Comparison of ENCODE assay signal across 8 cellular contexts in genomic region chr3:101813817-101814440, GRCh38. TPM values are rescaled to one million over a fixed set of nuclear protein-coding genes. Genes with fewer than 3 reads are reported as not detected.
A peak's percentile ranks its signal among the peaks of the same experiment; 100 is the strongest.
DNase-seq lines count a peak whose midpoint lies in the region; ATAC-seq, FAIRE-seq and TF ChIP-seq lines count a peak whose summit lies in the region.

No MANE protein-coding gene starts in this region.

- H3K27me3 ChIP-seq in spleen (replicated peaks in 1 of 7) = no peaks in the 10 kb centered on the region

- FAIRE-seq in RCC 7860 (lab: Jason Lieb, UNC) = peak; percentile 90

- no peak for ATAC-seq in activated CD4-positive, alpha-beta T cell treated with anti-CD3 and anti-CD28 coated beads for 36 hours
- ATAC-seq in GM18505 (IDR thresholded peaks at IDR 0.05; ENCODE audit: unreplicated experiment) = no peak

- no peaks in the 10 kb centered on the region for H3K9me3 Mint-ChIP-seq in activated CD4-positive, alpha-beta T cell treated with anti-CD3 and anti-CD28 coated beads for 36 hours (ENCODE audit: low read depth)

- no peak overlapping the region for H3K27ac Mint-ChIP-seq in activated CD4-positive, alpha-beta T cell treated with anti-CD3 and anti-CD28 coated beads for 36 hours

- H3K4me3 Mint-ChIP-seq in activated CD4-positive, alpha-beta T cell treated with anti-CD3 and anti-CD28 coated beads for 36 hours = no peak overlapping the region

- DNase-seq in NCI-H82 (lab: John Stamatoyannopoulos, UW) (peak; percentile 25), NCI-H82 treated with DMSO at 0.1 percent for 48 hours (lab: John Stamatoyannopoulos, UW; ENCODE audit: unreplicated experiment) (no peak), RCC 7860 (ENCODE audit: low spot score) (peak; percentile 37), foreskin fibroblast (peak; percentile 21 to 63), spleen (no peak)
- DNase-seq in activated CD4-positive, CD25-positive, alpha-beta regulatory T cell treated with anti-CD3 and anti-CD28 coated beads, Interleukin-2, amount 50 U/mL, for 72 hours = no peak
- no peak for DNase-seq in activated CD4-positive, alpha-beta T cell treated with anti-CD3 and anti-CD28 coated beads for 36 hours

- no peak overlapping the region for H3K27ac ChIP-seq in spleen

- CTCF ChIA-PET in activated CD4-positive, alpha-beta T cell treated with anti-CD3 and anti-CD28 coated beads for 36 hours (lab: Charles Lee) = interaction anchor here (0.6 to 8.8 kb wide), 31 partner anchors 8 to 723 kb away, joined by 3 to 115 read pairs (median 4); no protein-coding TSS in a partner anchor

- peaks cover 19% of the 10 kb centered on the region for H3K36me3 Mint-ChIP-seq in activated CD4-positive, alpha-beta T cell treated with anti-CD3 and anti-CD28 coated beads for 36 hours (ENCODE audit: low read depth)

- H3K4me3 ChIP-seq in foreskin fibroblast (ENCODE audit: low read depth in 1 of 2, low read length in 2 of 2) (no peak overlapping the region), spleen (no peak overlapping the region)

- 73 to 85% (median 81%) methylated on average over 7 of the region's 7 CpGs for WGBS in spleen, 5 donors

- peaks cover 9 to 81% (median 31%) of the 10 kb centered on the region in 6 donors for H3K4me1 ChIP-seq in spleen

- H3K27me3 Mint-ChIP-seq in activated CD4-positive, alpha-beta T cell treated with anti-CD3 and anti-CD28 coated beads for 36 hours = no peaks in the 10 kb centered on the region

- TF ChIP-seq POLR2A in spleen (IDR thresholded peaks at IDR 0.05) (no peak), GM18505 (IDR thresholded peaks at IDR 0.05; ENCODE audit: borderline replicate concordance, extremely low read depth, insufficient read depth, insufficient read length) (no peak)

- POLR2A ChIA-PET in activated CD4-positive, alpha-beta T cell treated with anti-CD3 and anti-CD28 coated beads for 36 hours (lab: Charles Lee) = interaction anchor here (0.7 kb wide), 1 partner anchor 45 kb away, joined by 3 read pairs; no protein-coding TSS in a partner anchor

- peaks cover 54% of the 10 kb centered on the region for H3K4me1 Mint-ChIP-seq in activated CD4-positive, alpha-beta T cell treated with anti-CD3 and anti-CD28 coated beads for 36 hours

- TF ChIP-seq CTCF in foreskin fibroblast (IDR thresholded peaks at IDR 0.05; ENCODE audit: low read depth, low read length) (peak; percentile 37), spleen (IDR thresholded peaks at IDR 0.05 in 8 of 11, conservative IDR thresholded peaks at IDR 0.05 in 3 of 11) (peak in 9 of 11 experiments; percentile 30 to 66 (median 57))

- intact Hi-C loops in spleen (cut with DNase I; ENCODE audit: low total_unique reads) = no loop called here
- intact Hi-C loops in activated CD4-positive, alpha-beta T cell treated with anti-CD3 and anti-CD28 coated beads for 36 hours (cut with DNase I, micrococcal nuclease) = loop anchor here (1.0 to 10.0 kb wide), 7 partner anchors 35 to 901 kb away; partner anchors contain the start of gene NFKBIZ (in 1 of the 2)

- peaks cover 0 to 15% (median 5%) of the 10 kb centered on the region in 6 donors for H3K36me3 ChIP-seq in spleen

- H3K9me3 ChIP-seq in spleen = no peaks in the 10 kb centered on the region

RNA-seq across cellular contexts. Expression of gene NXPE3, which starts 34.9 kb away (rescaled TPM):
- total RNA-seq in spleen = 10 to 100 TPM; 21.7 to 39.1 (median 27.1) TPM
- polyA plus RNA-seq in spleen = 10 to 100 TPM in 2 of 3 donors, 1 to 10 TPM in 1; 6.9 to 12.0 (median 11.2) TPM
- 10 to 100 TPM; 12.8 to 18.5 TPM for total RNA-seq in activated CD4-positive, alpha-beta T cell treated with anti-CD3 and anti-CD28 coated beads for 36 hours

RNA-seq across cellular contexts. Expression of gene NFKBIZ, which starts 35.4 kb away (rescaled TPM):
- 100 to 1,000 TPM in 3 of 7 donors, 10 to 100 TPM in 4; 59.4 to 220 (median 96.4) TPM for total RNA-seq in spleen
- polyA plus RNA-seq in spleen = 10 to 100 TPM; 11.6 to 12.1 (median 11.7) TPM
- 10 to 100 TPM; 47.8 to 56.7 TPM for total RNA-seq in activated CD4-positive, alpha-beta T cell treated with anti-CD3 and anti-CD28 coated beads for 36 hours

Comparison
In these comparisons a context has a peak if more than half of its experiments do, and no peak if none do; other contexts are left out.
1. DNase-seq: peak in NCI-H82 (single experiment), RCC 7860 (single experiment) and foreskin fibroblast (2 of 2); none in NCI-H82 treated with DMSO at 0.1 percent for 48 hours (single experiment), spleen (single experiment), activated CD4-positive, CD25-positive, alpha-beta regulatory T cell treated with anti-CD3 and anti-CD28 coated beads, Interleukin-2, amount 50 U/mL, for 72 hours (single experiment) and activated CD4-positive, alpha-beta T cell treated with anti-CD3 and anti-CD28 coated beads for 36 hours (single experiment).